Comparison of ENCODE assay signal across 1 cellular context in genomic region chr6:69887026-69887425, GRCh38.
TF ChIP-seq lines count a peak whose summit lies in the region.

No MANE protein-coding gene starts in this region.

TF ChIP-seq in SK-N-SH, 30 proteins besides CTCF, POLR2A, EP300 and RAD21 (continued from another document):
- TF ChIP-seq SIN3A (IDR thresholded peaks at IDR 0.05; ENCODE audit: borderline replicate concordance, low read depth, low read length) (no peak), JUND (IDR thresholded peaks at IDR 0.05) (no peak), CHD2 (IDR thresholded peaks at IDR 0.05; ENCODE audit: low read length, partially characterized antibody) (no peak), SMC3 (IDR thresholded peaks at IDR 0.05; ENCODE audit: low read depth, low read length) (no peak), TEAD4 (IDR thresholded peaks at IDR 0.05; ENCODE audit: borderline replicate concordance, insufficient read depth) (no peak), MEF2A (IDR thresholded peaks at IDR 0.05; ENCODE audit: borderline replicate concordance, low read depth) (no peak), GATA2 (CRISPR knock-in tag; IDR thresholded peaks at IDR 0.05) (no peak), TAF1 (IDR thresholded peaks at IDR 0.05; ENCODE audit: borderline replicate concordance, low read depth, low read length) (no peak), MXI1 (IDR thresholded peaks at IDR 0.05; ENCODE audit: low read depth, low read length) (no peak)
